Comparison of ENCODE assay signal across 23 cellular contexts in genomic region chr12:93476555-93476954, GRCh38.
"Had no signal": no experiment of that assay in that cellular context is flagged by ENCODE, and none has a peak within 500 bp of the region (broad histone marks: within the 10 kb centered on the region; RNA-seq: fewer than 3 reads in every experiment).

No MANE protein-coding gene starts in this region.

- H3K4me1 ChIP-seq: gastrocnemius medialis, left lung, psoas muscle, testis, tibial artery had no signal

- H3K4me1 Mint-ChIP-seq: mesothelial cell of epicardium, nephron had no signal

- H3K4me3 ChIP-seq: gastrocnemius medialis, left lung, psoas muscle, skin epidermis, spleen, testis, tibial artery had no signal

- H3K27me3 Mint-ChIP-seq: effector memory CD8-positive, alpha-beta T cell; naive thymus-derived CD4-positive, alpha-beta T cell; stimulated activated memory B cell treated with anti-CD40 and anti-IgM and Interleukin-4, amounts not matched to agents 10 μg/mL and 1 μg/mL and 100 μg/mL, for 72 hours; type B pancreatic cell had no signal

- H3K27ac ChIP-seq: gastrocnemius medialis, left lung, psoas muscle, skin epidermis, spleen, testis, tibial artery had no signal

- H3K9me3 ChIP-seq: gastrocnemius medialis, left lung, psoas muscle, spleen, testis, tibial artery had no signal

- H3K4me3 Mint-ChIP-seq: effector memory CD8-positive, alpha-beta T cell; mesothelial cell of epicardium; naive thymus-derived CD4-positive, alpha-beta T cell; nephron; stimulated activated memory B cell treated with anti-CD40 and anti-IgM and Interleukin-4, amounts not matched to agents 10 μg/mL and 1 μg/mL and 100 μg/mL, for 72 hours; type B pancreatic cell had no signal

- ATAC-seq: effector memory CD8-positive, alpha-beta T cell; gastrocnemius medialis; left lung; naive thymus-derived CD4-positive, alpha-beta T cell; psoas muscle; right cardiac atrium; stimulated activated memory B cell treated with anti-CD40 and anti-IgM and Interleukin-4, amounts not matched to agents 10 μg/mL and 1 μg/mL and 100 μg/mL, for 72 hours; stimulated activated naive CD8-positive, alpha-beta T cell treated with anti-CD3 and anti-CD28 coated beads, Interleukin-15, Interleukin-2, amounts not matched to agents 100 U/mL and 50 U/mL, for 24 hours had no signal

- H3K27ac Mint-ChIP-seq: effector memory CD8-positive, alpha-beta T cell; mesothelial cell of epicardium; nephron; stimulated activated memory B cell treated with anti-CD40 and anti-IgM and Interleukin-4, amounts not matched to agents 10 μg/mL and 1 μg/mL and 100 μg/mL, for 72 hours; type B pancreatic cell had no signal

- H3K27me3 ChIP-seq: gastrocnemius medialis, left lung, spleen, testis, tibial artery had no signal

- DNase-seq: cortex of kidney; effector memory CD8-positive, alpha-beta T cell; foreskin fibroblast; gastrocnemius medialis; head of caudate nucleus; kidney; left lung; mesenchymal stem cell; naive thymus-derived CD4-positive, alpha-beta T cell; nucleus accumbens; psoas muscle; right cardiac atrium; spleen; stimulated activated CD4-positive, alpha-beta T cell treated with anti-CD3 and anti-CD28 coated beads, Interleukin-4, amount 100 ng/mL, for 4 hours; stimulated activated naive CD8-positive, alpha-beta T cell treated with anti-CD3 and anti-CD28 coated beads, Interleukin-15, Interleukin-2, amounts not matched to agents 100 U/mL and 50 U/mL, for 24 hours; substantia nigra; testis; tibial artery had no signal
